Comparison of ENCODE assay signal across 15 cellular contexts in genomic region chrX:155022587-155022986, GRCh38. TPM values are rescaled to one million over a fixed set of nuclear protein-coding genes. Genes with fewer than 3 reads are reported as not detected.
DNase-seq lines count a peak whose midpoint lies in the region; ATAC-seq and TF ChIP-seq lines count a peak whose summit lies in the region.
"Had no signal": no experiment of that assay in that cellular context is flagged by ENCODE, and none has a peak within 500 bp of the region (broad histone marks: within the 10 kb centered on the region; RNA-seq: fewer than 3 reads in every experiment).

F8 (minus strand) TSS chrX:155022723; CDS start chrX:155022552, 171 bp downstream.

- H3K9me3 ChIP-seq in Panc1 (ENCODE audit: control insufficient read depth, insufficient read depth, low read depth, low read length) (no peaks in the 10 kb centered on the region), A673 (ENCODE audit: low read depth, low read length, poor library complexity, severe bottlenecking) (no peaks in the 10 kb centered on the region)

- CTCF ChIA-PET in Panc1 (lab: Charles Lee) (no interaction called here), A673 (lab: Charles Lee) (no interaction called here)

- H3K36me3 ChIP-seq in Panc1 (ENCODE audit: control insufficient read depth, insufficient read depth, low read length) (no peaks in the 10 kb centered on the region), A673 (ENCODE audit: insufficient read depth, low read length, poor library complexity, severe bottlenecking) (no peaks in the 10 kb centered on the region)

- ATAC-seq in Panc1 (no peak), Right ventricle myocardium superior (ENCODE audit: poor library complexity) (no peak), GM21515 (IDR thresholded peaks at IDR 0.05; ENCODE audit: unreplicated experiment) (no peak)
- ATAC-seq: activated CD4-positive, CD25-positive, alpha-beta regulatory T cell treated with anti-CD3 and anti-CD28 coated beads, Interleukin-2, amount 50 U/mL, for 24 hours; naive thymus-derived CD8-positive, alpha-beta T cell had no signal

- H3K27ac ChIP-seq in Panc1 (ENCODE audit: low read length) (no peak within 1 kb of the TSS), A673 (ENCODE audit: low read depth, low read length, poor library complexity, severe bottlenecking) (no peak within 1 kb of the TSS)

- H3K27me3 ChIP-seq in Panc1 (ENCODE audit: control insufficient read depth, insufficient read depth, low read length): no peaks in the 10 kb centered on the region
- no peaks in the 10 kb centered on the region for H3K27me3 ChIP-seq in A673 (replicated peaks; ENCODE audit: insufficient read depth, low read depth, low read length, poor library complexity)

- no peak for DNase-seq in A172 (ENCODE audit: low spot score)
- no peak for DNase-seq in Panc1 (ENCODE audit: low read depth, low spot score)
- DNase-seq in Right ventricle myocardium superior: no peak
- no peak for DNase-seq in posterior vena cava (ENCODE audit: low spot score)
- DNase-seq in A673 (ENCODE audit: low spot score): no peak
- no peak for DNase-seq in NCI-H2227 (lab: John Stamatoyannopoulos, UW; ENCODE audit: unreplicated experiment)
- no peak for DNase-seq in HuH-7.5 (ENCODE audit: low spot score)
- DNase-seq: activated CD8-positive, alpha-beta memory T cell treated with anti-CD3 and anti-CD28 coated beads, Interleukin-2, amount 50 U/mL, for 48 hours; COR-L47; naive thymus-derived CD8-positive, alpha-beta T cell; NCI-H82; RPMI8226; stimulated activated CD4-positive, alpha-beta T cell treated with anti-CD3 and anti-CD28 coated beads, Interleukin-4, amount 100 ng/mL, for 24 hours had no signal

- H3K4me1 ChIP-seq in Panc1 (ENCODE audit: control insufficient read depth, insufficient read depth, low read length) (0 out of 2 replicates have a peak, but pooled peaks cover 4% of the 10 kb centered on the region), A673 (ENCODE audit: insufficient read depth, low read length, poor library complexity, severe bottlenecking) (no peaks in the 10 kb centered on the region)

- in situ Hi-C loops in Panc1 (cut with HindIII; ENCODE audit: low pct_unique_long_range_greater_than_20kb, low sequenced_read_pairs): no loop called here

- intact Hi-C loops in Panc1 (cut with micrococcal nuclease; ENCODE audit: unreplicated experiment): no loop called here
- intact Hi-C loops in Right ventricle myocardium superior (cut with DNase I): no loop called here
- intact Hi-C loops in posterior vena cava (cut with DNase I): no loop called here
- intact Hi-C loops in A673 (cut with micrococcal nuclease; ENCODE audit: unreplicated experiment): no loop called here

- BruUV-seq in Panc1 (replicated peaks; lab: Mats Ljungman, UMichigan) (no TSS peak), A673 (replicated peaks; lab: Mats Ljungman, UMichigan) (no TSS peak)

- H3K4me3 ChIP-seq in Panc1 (ENCODE audit: low read depth in 2 of 2, low read length in 2 of 2): no peak within 1 kb of the TSS
- H3K4me3 ChIP-seq in A673 (ENCODE audit: low read depth, low read length, poor library complexity, severe bottlenecking): no peak within 1 kb of the TSS

- POLR2A ChIA-PET in Panc1 (lab: Charles Lee): no interaction called here
- POLR2A ChIA-PET in A673 (lab: Charles Lee; ENCODE audit: low non-redundant PET): no interaction called here

- no peak for TF ChIP-seq CTCF in Panc1 (IDR thresholded peaks at IDR 0.05)
- TF ChIP-seq CTCF in A673 (conservative IDR thresholded peaks at IDR 0.05; ENCODE audit: low read depth, low read length): no peak

RNA-seq across cellular contexts. Expression of gene F8, which starts in this region (rescaled TPM):
- 18.4 and 19.9 TPM in 2 replicates for total RNA-seq in A172 (2014; rRNA removed; shearing (Covaris generic))
- 12.4 TPM for total RNA-seq in Panc1 (2021; ENCODE audit: unreplicated experiment)
- polyA plus RNA-seq in Panc1 (2012; ENCODE audit: insufficient read length): 11.2 TPM
- total RNA-seq in Right ventricle myocardium superior: 38.9 TPM
- total RNA-seq in posterior vena cava: 10 to 100 TPM; 28.1 to 31.0 TPM
- total RNA-seq in A673 (2021): 1.1 and 1.9 TPM in 2 replicates
